11 cellular contexts compared by ENCODE assay signal in genomic region chr2:148022882-148023281, GRCh38. TPM values are rescaled to one million over a fixed set of nuclear protein-coding genes. Genes with fewer than 3 reads are reported as not detected.
A peak's percentile ranks its signal among the peaks of the same experiment; 100 is the strongest.
DNase-seq lines count a peak whose midpoint lies in the region; ATAC-seq, FAIRE-seq and TF ChIP-seq lines count a peak whose summit lies in the region.
"Had no signal": no experiment of that assay in that cellular context is flagged by ENCODE, and none has a peak within 500 bp of the region (broad histone marks: within the 10 kb centered on the region; RNA-seq: fewer than 3 reads in every experiment).

No MANE protein-coding gene starts in this region.

- ATAC-seq in CD4-positive, CD25-positive, alpha-beta regulatory T cell (ENCODE audit: low read depth in 2 of 2) = no peak
- no peak for ATAC-seq in K562
- no peak for ATAC-seq in natural killer cell

- no peaks in the 10 kb centered on the region for H4K20me1 ChIP-seq in K562 (replicated peaks; ENCODE audit: control insufficient read depth, insufficient read depth, low read length)

- peaks cover 44% of the 10 kb centered on the region for H3K4me1 ChIP-seq in CD4-positive, CD25-positive, alpha-beta regulatory T cell (ENCODE audit: control insufficient read depth, insufficient read depth, low read length, poor library complexity, severe bottlenecking)
- peaks cover 27% of the 10 kb centered on the region for H3K4me1 ChIP-seq in HUES64 (ENCODE audit: insufficient read depth, low read length)
- peaks cover 0 to 6% of the 10 kb centered on the region in 2 experiments; a peak in 2 of 5 replicates for H3K4me1 ChIP-seq in K562 (replicated peaks in 1 of 2; ENCODE audit: control insufficient read depth in 2 of 2, insufficient read depth in 2 of 2, low read length in 2 of 2)

- H3K4me2 ChIP-seq in K562 (ENCODE audit: insufficient read depth, low read length) = peak overlapping the region; percentile 42; the same call in 1 of the 2 replicates

- H3K9ac ChIP-seq in HUES64 (ENCODE audit: low read depth, low read length) (no peak overlapping the region), K562 (ENCODE audit: insufficient read depth in 1 of 2, low read depth in 2 of 2, low read length in 2 of 2) (peak overlapping the region in 1 of 2 experiments; percentile 75; a peak in 2 of 4 replicates)

- H3K27ac ChIP-seq in CD4-positive, CD25-positive, alpha-beta regulatory T cell (ENCODE audit: insufficient read depth, low read length, poor library complexity, severe bottlenecking) = peak overlapping the region; percentile 96
- H3K27ac ChIP-seq in HUES64 (ENCODE audit: low read depth, low read length) (no peak overlapping the region), K562 (ENCODE audit: extremely low read depth, low read depth, low read length) (no peak overlapping the region)

- TF ChIP-seq RAD21 in K562 (CRISPR knock-in tag; conservative IDR thresholded peaks at IDR 0.05 in 1 of 2, IDR thresholded peaks at IDR 0.05 in 1 of 2) = no peak

- H3K27me3 Mint-ChIP-seq in CD4-positive, CD25-positive, alpha-beta regulatory T cell = peaks cover 5% of the 10 kb centered on the region
- no peaks in the 10 kb centered on the region for H3K27me3 Mint-ChIP-seq in natural killer cell (ENCODE audit: low read depth in 2 of 2)

- no peaks in the 10 kb centered on the region for H3K36me3 Mint-ChIP-seq in CD4-positive, CD25-positive, alpha-beta regulatory T cell
- no peaks in the 10 kb centered on the region for H3K36me3 Mint-ChIP-seq in natural killer cell

- no peak overlapping the region for H2AFZ ChIP-seq in K562 (ENCODE audit: low read depth, low read length)

- TF ChIP-seq CTCF in K562 (IDR thresholded peaks at IDR 0.05 in 2 of 3, conservative IDR thresholded peaks at IDR 0.05 in 1 of 3; ENCODE audit: insufficient read depth in 2 of 3, low read depth in 1 of 3, low read length in 3 of 3) (no peak), natural killer cell (IDR thresholded peaks at IDR 0.05) (no peak)

- no TSS peak for BruUV-seq in K562 (replicated peaks; lab: Mats Ljungman, UMichigan)

- H3K9me1 ChIP-seq in K562 (ENCODE audit: control insufficient read depth, insufficient read depth, low read length) = no peaks in the 10 kb centered on the region

- intact Hi-C loops in K562 (cut with micrococcal nuclease) (loop anchor here (5.0 kb wide), 1 partner anchor 181 kb away; no protein-coding TSS in a partner anchor), natural killer cell (cut with micrococcal nuclease) (no loop called here)

- TF ChIP-seq POLR2A in K562 (conservative IDR thresholded peaks at IDR 0.05) = no peak

- WGBS in HUES64 = 86% methylated on average over 2 of the region's 2 CpGs
- no CpG with 5 or more reads among the region's 2 CpGs for WGBS in K562 (ENCODE audit: insufficient coverage, low coverage, missing lambda C conversion rate)

- no peaks in the 10 kb centered on the region for H3K27me3 ChIP-seq in CD4-positive, CD25-positive, alpha-beta regulatory T cell (ENCODE audit: control insufficient read depth, insufficient read depth, low read length)
- H3K27me3 ChIP-seq in HUES64 (ENCODE audit: insufficient read depth, low read length) = no peaks in the 10 kb centered on the region
- no peaks in the 10 kb centered on the region for H3K27me3 ChIP-seq in K562 (ENCODE audit: control insufficient read depth in 2 of 2, insufficient read depth in 2 of 2, low read length in 2 of 2)

- peaks cover 76% of the 10 kb centered on the region for H3K79me2 ChIP-seq in K562 (ENCODE audit: control insufficient read depth, insufficient read depth, low read length)

- no peaks in the 10 kb centered on the region for H3K9me3 ChIP-seq in CD4-positive, CD25-positive, alpha-beta regulatory T cell (ENCODE audit: control insufficient read depth in 2 of 2, low read length in 2 of 2)
- H3K9me3 ChIP-seq in HUES64 (ENCODE audit: insufficient read depth, low read depth, low read length) (no peaks in the 10 kb centered on the region), K562 (replicated peaks; ENCODE audit: control insufficient read depth, insufficient read depth, low read depth, low read length) (no peaks in the 10 kb centered on the region)

- FAIRE-seq in K562 (lab: Jason Lieb, UNC) = no peak

- TF ChIP-seq EP300 in K562 (IDR thresholded peaks at IDR 0.05; ENCODE audit: low read length) = no peak

- no peak for DNase-seq in CD4-positive, CD25-positive, alpha-beta regulatory T cell
- DNase-seq in K562 (ENCODE audit: extremely low read depth in 1 of 4, low spot score in 3 of 4) (no peak), natural killer cell (no peak), SKM-1 treated with dmso at 0.1 percent for 144 hours (lab: John Stamatoyannopoulos, UW; ENCODE audit: unreplicated experiment) (no peak), GDM1 (lab: John Stamatoyannopoulos, UW) (no peak), SHP77 (lab: John Stamatoyannopoulos, UW) (no peak), HuH-7 (ENCODE audit: low spot score) (no peak)
- DNase-seq: activated CD4-positive, CD25-positive, alpha-beta regulatory T cell; stimulated activated CD4-positive, alpha-beta T cell treated with anti-CD3 and anti-CD28 coated beads, Interleukin-12 subunit alpha, Interleukin-12 subunit beta, amount 100 ng/mL, for 4 hours; substantia nigra had no signal

- in situ Hi-C loops in K562 (cut with MboI) = no loop called here

- peak overlapping the region; percentile 83 for H3K4me3 ChIP-seq in CD4-positive, CD25-positive, alpha-beta regulatory T cell (ENCODE audit: low read depth, low read length)
- peak overlapping the region; percentile 98 for H3K4me3 ChIP-seq in HUES64 (ENCODE audit: low read length)
- 0 out of 2 replicates have a peak overlapping the region, but pooled peaks have one; percentile 5 for H3K4me3 ChIP-seq in K562

- H3K4me1 Mint-ChIP-seq in CD4-positive, CD25-positive, alpha-beta regulatory T cell = peaks cover 22 to 61% (median 40%) of the 10 kb centered on the region in 4 donors
- H3K4me1 Mint-ChIP-seq in natural killer cell = peaks cover 58 to 62% of the 10 kb centered on the region in 2 donors

- POLR2A ChIA-PET in K562 (lab: Yijun Ruan, JAX) = interaction anchor here (1.0 kb wide), 1 partner anchor 10 kb away, joined by 3 read pairs; no protein-coding TSS in a partner anchor

- CTCF ChIA-PET in K562 (lab: Yijun Ruan, JAX; ENCODE audit: low intra/inter-chr PET ratio) = no interaction called here

- H3K36me3 ChIP-seq in CD4-positive, CD25-positive, alpha-beta regulatory T cell (ENCODE audit: control insufficient read depth, insufficient read depth, low read length) = no peaks in the 10 kb centered on the region
- H3K36me3 ChIP-seq in HUES64 (ENCODE audit: insufficient read depth, low read length) = 0 out of 2 replicates have a peak, but pooled peaks cover 3% of the 10 kb centered on the region
- H3K36me3 ChIP-seq in K562 (ENCODE audit: control insufficient read depth, insufficient read depth, low read length) = peaks cover 3% of the 10 kb centered on the region; the same call in 1 of the 3 replicates

- no peaks in the 10 kb centered on the region for H3K9me3 Mint-ChIP-seq in CD4-positive, CD25-positive, alpha-beta regulatory T cell
- no peaks in the 10 kb centered on the region for H3K9me3 Mint-ChIP-seq in natural killer cell

- H3K4me3 Mint-ChIP-seq in CD4-positive, CD25-positive, alpha-beta regulatory T cell = peak overlapping the region; percentile 88 to 99 (median 96)
- H3K4me3 Mint-ChIP-seq in natural killer cell = peak overlapping the region; percentile 99

- H3K27ac Mint-ChIP-seq in CD4-positive, CD25-positive, alpha-beta regulatory T cell = peak overlapping the region; percentile 53 to 99 (median 87)
- H3K27ac Mint-ChIP-seq in natural killer cell = peak overlapping the region; percentile 92 to 93

RNA-seq across cellular contexts. Expression of gene MBD5, which starts 2.0 kb away (rescaled TPM):
- total RNA-seq in CD4-positive, CD25-positive, alpha-beta regulatory T cell = 62.6 TPM
- polyA plus RNA-seq in CD4-positive, CD25-positive, alpha-beta regulatory T cell = 10 to 100 TPM; 11.7 to 14.9 (median 13.0) TPM
- polyA plus RNA-seq in HUES64 (2013, experiment 1 of 2) = 13.4 TPM
- polyA plus RNA-seq in HUES64 (2013, experiment 2 of 2) = 13.3 TPM
- total RNA-seq in K562 (2011; cell fraction: chromatin; rRNA removed; ENCODE audit: low replicate concordance) = 27.5 and 81.6 TPM in 2 replicates
- total RNA-seq in K562 (2011; cell fraction: nucleolus; rRNA removed) = 19.5 and 21.8 TPM in 2 replicates
- total RNA-seq in K562 (2011; cell fraction: nucleoplasm; rRNA removed) = 51.9 and 119 TPM in 2 replicates
- total RNA-seq in K562 (2014; rRNA removed) (5.1 and 5.4 TPM in 2 replicates), K562 (2014; rRNA removed; fragmentation: Illumina TruSeq; extraction: Trizol) (11.1 and 13.0 TPM in 2 replicates), K562 (2015; rRNA removed; fragmentation: Illumina TruSeq; extraction: Trizol) (9.5 and 12.0 TPM in 2 replicates), K562 (2021) (9.8 and 13.9 TPM in 2 replicates), natural killer cell (10 to 100 TPM; 83.8 to 96.3 (median 89.7) TPM)
- polyA plus RNA-seq in K562 (2011; rRNA removed) (14.5 and 24.2 TPM in 2 replicates), K562 (2014; fragmentation: Illumina TruSeq; extraction: Trizol) (9.0 and 9.1 TPM in 2 replicates), K562 (2014; fragmentation: Nextera tagmentation; extraction: Ambion mirVana) (1 to 10 TPM; 3.4 to 3.6 TPM), K562 (2014; rRNA removed) (6.2 and 6.8 TPM in 2 replicates)
- polyA plus RNA-seq in K562 (2011; cell fraction: cytosol; rRNA removed) = 8.2 and 11.8 TPM in 2 replicates
- polyA plus RNA-seq in K562 (2011; cell fraction: nucleus; rRNA removed) = 32.2 and 33.0 TPM in 2 replicates
- polyA plus RNA-seq in K562 (2012) = 7.0 and 9.5 TPM in 2 replicates
- polyA minus RNA-seq in K562 (2011; rRNA and poly(A)+ RNA removed) = 34.7 and 48.3 TPM in 2 replicates
- polyA minus RNA-seq in K562 (2011; cell fraction: cytosol; rRNA and poly(A)+ RNA removed) = 7.8 and 18.7 TPM in 2 replicates
- 63.7 and 108 TPM in 2 replicates for polyA minus RNA-seq in K562 (2011; cell fraction: nucleus; rRNA and poly(A)+ RNA removed)

RNA-seq across cellular contexts. Expression of gene ORC4, which starts 2.3 kb away (rescaled TPM):
- 33.2 TPM for total RNA-seq in CD4-positive, CD25-positive, alpha-beta regulatory T cell
- polyA plus RNA-seq in CD4-positive, CD25-positive, alpha-beta regulatory T cell = 10 to 100 TPM; 44.4 to 49.7 (median 47.6) TPM
- 59.5 TPM for polyA plus RNA-seq in HUES64 (2013, experiment 1 of 2)
- polyA plus RNA-seq in HUES64 (2013, experiment 2 of 2) = 69.7 TPM
- total RNA-seq in K562 (2011; cell fraction: chromatin; rRNA removed; ENCODE audit: low replicate concordance) = 31.8 and 105 TPM in 2 replicates
- 17.7 and 26.2 TPM in 2 replicates for total RNA-seq in K562 (2011; cell fraction: nucleolus; rRNA removed)
- total RNA-seq in K562 (2011; cell fraction: nucleoplasm; rRNA removed) = 42.5 and 60.5 TPM in 2 replicates
- total RNA-seq in K562 (2014; rRNA removed) = 61.4 and 62.2 TPM in 2 replicates
- total RNA-seq in K562 (2014; rRNA removed; fragmentation: Illumina TruSeq; extraction: Trizol) = 70.0 and 94.9 TPM in 2 replicates
- total RNA-seq in K562 (2015; rRNA removed; fragmentation: Illumina TruSeq; extraction: Trizol) = 49.2 and 58.6 TPM in 2 replicates
- 60.3 and 65.4 TPM in 2 replicates for total RNA-seq in K562 (2021)
- 58.4 and 86.5 TPM in 2 replicates for polyA plus RNA-seq in K562 (2011; rRNA removed)
- polyA plus RNA-seq in K562 (2011; cell fraction: cytosol; rRNA removed) = 14.9 and 49.8 TPM in 2 replicates
- 38.3 and 62.9 TPM in 2 replicates for polyA plus RNA-seq in K562 (2011; cell fraction: nucleus; rRNA removed)
- polyA plus RNA-seq in K562 (2012) = 51.3 and 54.1 TPM in 2 replicates
- polyA plus RNA-seq in K562 (2014; fragmentation: Illumina TruSeq; extraction: Trizol) = 64.1 and 100 TPM in 2 replicates
- polyA plus RNA-seq in K562 (2014; fragmentation: Nextera tagmentation; extraction: Ambion mirVana) = 10 to 100 TPM; 86.8 to 90.0 TPM
- polyA plus RNA-seq in K562 (2014; rRNA removed) = 70.5 and 86.5 TPM in 2 replicates
- polyA minus RNA-seq in K562 (2011; rRNA and poly(A)+ RNA removed) = 73.0 and 88.3 TPM in 2 replicates
- 21.6 and 26.1 TPM in 2 replicates for polyA minus RNA-seq in K562 (2011; cell fraction: cytosol; rRNA and poly(A)+ RNA removed)
- polyA minus RNA-seq in K562 (2011; cell fraction: nucleus; rRNA and poly(A)+ RNA removed) = 42.7 and 84.9 TPM in 2 replicates
- 10 to 100 TPM; 42.4 to 48.0 (median 45.8) TPM for total RNA-seq in natural killer cell

Comparison
In these comparisons a context has a peak if more than half of its experiments do, and no peak if none do; other contexts are left out.
1. H3K4me3 ChIP-seq: peak in every context shown above with its lines; median percentile 98 in HUES64; 83 in CD4-positive, CD25-positive, alpha-beta regulatory T cell; 5 in K562.